Comparison of ENCODE assay signal across 8 cellular contexts in the genomic region with DNA sequence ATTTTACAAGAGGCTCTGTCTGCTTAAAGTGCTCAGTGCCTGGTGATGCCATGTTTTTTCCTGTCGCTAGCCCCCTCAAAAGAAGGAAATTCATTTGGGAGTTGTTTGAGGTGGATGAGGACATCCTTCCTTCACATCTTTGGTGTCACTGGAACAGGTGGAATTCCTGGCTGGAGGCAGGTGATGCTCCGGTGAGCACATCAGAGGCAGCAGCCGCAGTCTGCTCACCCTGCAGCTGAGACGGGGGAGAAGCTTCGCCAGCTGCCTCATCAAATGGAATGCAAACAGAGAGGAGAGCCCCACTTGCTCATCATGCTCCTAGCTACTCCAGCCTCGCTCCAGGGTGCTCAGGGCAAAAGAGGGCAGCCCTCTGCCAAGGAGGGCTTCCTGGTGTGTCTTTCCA.
DNase-seq lines count a peak whose midpoint lies in the region; TF ChIP-seq lines count a peak whose summit lies in the region.

No MANE protein-coding gene starts in this region.

- no peak overlapping the region for H2AFZ ChIP-seq in mammary epithelial cell (ENCODE audit: low read depth, low read length)

- H3K4me1 Mint-ChIP-seq in activated CD4-positive, alpha-beta memory T cell treated with anti-CD3 and anti-CD28 coated beads for 36 hours (ENCODE audit: low read depth): peaks cover 24% of the 10 kb centered on the region

- H3K79me2 ChIP-seq in mammary epithelial cell (ENCODE audit: insufficient read depth, low read length): no peaks in the 10 kb centered on the region

- intact Hi-C loops in mammary epithelial cell (cut with micrococcal nuclease): loop anchor here (1.0 to 2.0 kb wide), 4 partner anchors 22 to 189 kb away; no protein-coding TSS in a partner anchor
- intact Hi-C loops in activated CD4-positive, alpha-beta memory T cell treated with anti-CD3 and anti-CD28 coated beads for 36 hours (cut with micrococcal nuclease): loop anchor here (1.0 to 2.0 kb wide), 2 partner anchors 11 to 74 kb away; a partner anchor contains a TSS
- intact Hi-C loops in head of caudate nucleus (cut with DNase I): no loop called here

- POLR2A ChIA-PET in activated CD4-positive, alpha-beta memory T cell treated with anti-CD3 and anti-CD28 coated beads for 36 hours (lab: Charles Lee): interaction anchor here (0.7 to 2.3 kb wide), 3 partner anchors 10 to 78 kb away, joined by 3 to 9 read pairs (median 6); a partner anchor contains a TSS

- H3K27me3 ChIP-seq in mammary epithelial cell (ENCODE audit: insufficient read depth, low read length) (no peaks in the 10 kb centered on the region), muscle layer of colon (ENCODE audit: control insufficient read depth in 1 of 2, insufficient read depth in 2 of 2, low read length in 2 of 2) (no peaks in the 10 kb centered on the region)
- H3K27me3 ChIP-seq in effector memory CD4-positive, alpha-beta T cell (replicated peaks; ENCODE audit: control insufficient read depth, insufficient read depth, low read length, poor library complexity, severe bottlenecking): no peaks in the 10 kb centered on the region

- H3K4me3 ChIP-seq in AG10803 (ENCODE audit: low read length) (peak overlapping the region; percentile 32), mammary epithelial cell (replicated peaks in 1 of 3; ENCODE audit: insufficient read depth in 1 of 3, low read depth in 2 of 3, low read length in 3 of 3) (no peak overlapping the region), muscle layer of colon (ENCODE audit: low read depth in 1 of 2, low read length in 2 of 2) (peak overlapping the region in 1 of 2 donors; percentile 21)
- no peak overlapping the region for H3K4me3 ChIP-seq in effector memory CD4-positive, alpha-beta T cell (ENCODE audit: insufficient read depth, low read depth, low read length, poor library complexity, severe bottlenecking)

- dilution Hi-C loops in mammary epithelial cell (cut with HindIII; ENCODE audit: low sequenced_read_pairs): loop anchor here (5.0 kb wide), 1 partner anchor 77 kb away; no protein-coding TSS in a partner anchor

- H3K27me3 Mint-ChIP-seq in activated CD4-positive, alpha-beta memory T cell treated with anti-CD3 and anti-CD28 coated beads for 36 hours: no peaks in the 10 kb centered on the region

- no peak overlapping the region for H3K27ac Mint-ChIP-seq in activated CD4-positive, alpha-beta memory T cell treated with anti-CD3 and anti-CD28 coated beads for 36 hours

- H3K9ac ChIP-seq in mammary epithelial cell (ENCODE audit: insufficient read depth, low read length) (no peak overlapping the region), muscle layer of colon (ENCODE audit: low read length) (no peak overlapping the region)

- no peaks in the 10 kb centered on the region for H3K9me3 ChIP-seq in mammary epithelial cell (replicated peaks; ENCODE audit: insufficient read depth, low read length)
- H3K9me3 ChIP-seq in muscle layer of colon (ENCODE audit: low read length): no peaks in the 10 kb centered on the region
- H3K9me3 ChIP-seq in effector memory CD4-positive, alpha-beta T cell (ENCODE audit: control insufficient read depth, low read length): no peaks in the 10 kb centered on the region

- DNase-seq in AG10803 (ENCODE audit: low read depth) (peak; percentile 81), NCI-H2029 (lab: John Stamatoyannopoulos, UW) (peak; percentile 51), mammary epithelial cell (peak; percentile 46), NCI-H1930 (lab: John Stamatoyannopoulos, UW) (no peak), head of caudate nucleus (no peak)
- DNase-seq in activated CD4-positive, alpha-beta memory T cell treated with anti-CD3 and anti-CD28 coated beads for 36 hours: no peak
- DNase-seq in effector memory CD4-positive, alpha-beta T cell: no peak

- H3K9me3 Mint-ChIP-seq in activated CD4-positive, alpha-beta memory T cell treated with anti-CD3 and anti-CD28 coated beads for 36 hours: no peaks in the 10 kb centered on the region

- H3K4me3 Mint-ChIP-seq in activated CD4-positive, alpha-beta memory T cell treated with anti-CD3 and anti-CD28 coated beads for 36 hours: no peak overlapping the region

- TF ChIP-seq CTCF in AG10803 (conservative IDR thresholded peaks at IDR 0.05; ENCODE audit: low read length) (no peak), mammary epithelial cell (conservative IDR thresholded peaks at IDR 0.05 in 1 of 2, IDR thresholded peaks at IDR 0.05 in 1 of 2; ENCODE audit: extremely low read depth in 1 of 2, insufficient read depth in 1 of 2, low read depth in 1 of 2, low read length in 2 of 2) (no peak)

- peak overlapping the region; percentile 95 for H3K27ac ChIP-seq in mammary epithelial cell (ENCODE audit: insufficient read depth, low read depth, low read length)
- peak overlapping the region; percentile 74 for H3K27ac ChIP-seq in muscle layer of colon (ENCODE audit: low read depth, low read length)
- H3K27ac ChIP-seq in effector memory CD4-positive, alpha-beta T cell (ENCODE audit: insufficient read depth, low read length, poor library complexity, severe bottlenecking): no peak overlapping the region

- BruUV-seq in mammary epithelial cell (replicated peaks; lab: Mats Ljungman, UMichigan): no TSS peak

- peak overlapping the region; percentile 69 for H3K4me2 ChIP-seq in mammary epithelial cell (ENCODE audit: insufficient read depth, low read depth, low read length)

- H4K20me1 ChIP-seq in mammary epithelial cell (ENCODE audit: insufficient read depth, low read length): no peaks in the 10 kb centered on the region

- no peaks in the 10 kb centered on the region for H3K36me3 Mint-ChIP-seq in activated CD4-positive, alpha-beta memory T cell treated with anti-CD3 and anti-CD28 coated beads for 36 hours

- no peaks in the 10 kb centered on the region for H3K36me3 ChIP-seq in mammary epithelial cell (ENCODE audit: insufficient read depth, low read length)
- H3K36me3 ChIP-seq in muscle layer of colon (ENCODE audit: insufficient read depth, low read length): no peaks in the 10 kb centered on the region
- H3K36me3 ChIP-seq in effector memory CD4-positive, alpha-beta T cell (ENCODE audit: control insufficient read depth, insufficient read depth, low read length): no peaks in the 10 kb centered on the region

- CTCF ChIA-PET in mammary epithelial cell (lab: Charles Lee; ENCODE audit: low non-redundant PET): interaction anchor here (0.7 to 1.7 kb wide), 4 partner anchors 45 to 156 kb away, joined by 3 to 15 read pairs (median 6); a partner anchor contains a TSS
- CTCF ChIA-PET in activated CD4-positive, alpha-beta memory T cell treated with anti-CD3 and anti-CD28 coated beads for 36 hours (lab: Charles Lee): interaction anchor here (0.6 to 5.0 kb wide), 21 partner anchors 11 to 416 kb away, joined by 3 to 64 read pairs (median 5); no protein-coding TSS in a partner anchor

- 64% methylated on average over 6 of the region's 6 CpGs for WGBS in mammary epithelial cell (ENCODE audit: low coverage, missing lambda C conversion rate)

- in situ Hi-C loops in mammary epithelial cell (cut with MboI; ENCODE audit: low sequenced_read_pairs in 2 of 2): loop anchor here in 1 of 2 donors (5.0 kb wide), 2 partner anchors 77 to 183 kb away; no protein-coding TSS in a partner anchor

- H3K4me1 ChIP-seq in mammary epithelial cell (ENCODE audit: insufficient read depth, low read length): peaks cover 44% of the 10 kb centered on the region
- peaks cover 33% of the 10 kb centered on the region for H3K4me1 ChIP-seq in muscle layer of colon (ENCODE audit: insufficient read depth, low read length)
- no peaks in the 10 kb centered on the region for H3K4me1 ChIP-seq in effector memory CD4-positive, alpha-beta T cell (ENCODE audit: control insufficient read depth, insufficient read depth, low read length, poor library complexity, severe bottlenecking)

Comparison
In these comparisons a context has a peak if more than half of its experiments do, and no peak if none do; other contexts are left out.
1. DNase-seq: peak in AG10803 (single experiment), NCI-H2029 (single experiment) and mammary epithelial cell (single experiment); none in activated CD4-positive, alpha-beta memory T cell treated with anti-CD3 and anti-CD28 coated beads for 36 hours (single experiment), NCI-H1930 (0 of 2), effector memory CD4-positive, alpha-beta T cell (0 of 3) and head of caudate nucleus (0 of 42).